Comparison of ENCODE assay signal across 35 cellular contexts in the genomic region with DNA sequence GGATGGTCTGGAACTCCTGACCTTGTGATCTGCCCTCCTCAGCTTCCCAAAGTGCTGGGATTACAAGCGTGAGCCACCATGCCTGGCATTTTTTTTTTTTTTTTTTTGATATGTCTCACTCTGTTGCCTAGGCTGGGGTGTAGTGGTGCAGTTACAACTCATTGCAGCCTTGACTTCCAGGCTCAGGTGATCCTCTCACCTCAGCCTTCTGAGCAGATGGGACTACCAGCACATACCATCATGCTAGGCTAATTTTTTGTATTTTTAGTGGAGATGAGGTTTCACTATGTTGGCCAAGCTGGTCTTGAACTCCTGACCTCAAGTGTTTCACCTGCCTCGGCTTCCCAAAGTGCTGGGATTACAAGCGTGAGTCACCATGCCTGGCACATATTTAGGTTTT.
"Had no signal": no experiment of that assay in that cellular context is flagged by ENCODE, and none has a peak within 500 bp of the region (broad histone marks: within the 10 kb centered on the region; RNA-seq: fewer than 3 reads in every experiment).

No MANE protein-coding gene starts in this region.

- H3K27ac ChIP-seq: adrenal gland, body of pancreas, brain microvascular endothelial cell, breast epithelium, VCaP had no signal

- H3K9me3 Mint-ChIP-seq: activated B cell treated with CpG ODN at 0.5 μM for 24 hours; activated CD4-positive, alpha-beta memory T cell treated with anti-CD3 and anti-CD28 coated beads for 36 hours; activated CD4-positive, alpha-beta T cell treated with anti-CD3 and anti-CD28 coated beads, Interleukin-2, amount 10 ng/mL, durations not matched to agents 24 days and 14 days; activated naive CD4-positive, alpha-beta T cell treated with anti-CD3 and anti-CD28 coated beads for 36 hours; activated naive CD4-positive, alpha-beta T cell treated with anti-CD3 and anti-CD28 coated beads, Interleukin-2, amount 50 U/mL, for 72 hours; activated naive CD8-positive, alpha-beta T cell treated with anti-CD3 and anti-CD28 coated beads for 36 hours; activated T-cell treated with anti-CD3 and anti-CD28 coated beads, Interleukin-2, amount 50 U/mL, for 24 hours; activated T-helper 2 cell treated with anti-CD3 and anti-CD28 coated beads, Interferon-gamma antibody, Interleukin-2, Interleukin-4, amounts not matched to agents 10 μg/mL and 5 μg/mL and 100 μg/mL, durations not matched to agents 14 hours and 24 hours and 36 hours; central memory CD8-positive, alpha-beta T cell; T-helper 1 cell treated with Interleukin-12 subunit alpha and Interleukin-12 subunit beta and Interleukin-4 antibody, amounts not matched to agents 30 μg/mL and 1 μg/mL, for 36 hours; T-helper 2 cell treated with Interferon-gamma antibody and Interleukin-4, amounts not matched to agents 5 μg/mL and 100 μg/mL, for 36 hours had no signal

- H3K27me3 Mint-ChIP-seq: activated B cell treated with CpG ODN at 0.5 μM for 24 hours; activated CD4-positive, alpha-beta memory T cell treated with anti-CD3 and anti-CD28 coated beads for 36 hours; activated CD4-positive, alpha-beta T cell treated with anti-CD3 and anti-CD28 coated beads, Interleukin-2, amount 10 ng/mL, durations not matched to agents 24 days and 14 days; activated CD8-positive, alpha-beta memory T cell treated with anti-CD3 and anti-CD28 coated beads, Interleukin-2, amount 10 ng/mL, durations not matched to agents 7 days and 5 days; activated naive CD8-positive, alpha-beta T cell treated with anti-CD3 and anti-CD28 coated beads for 36 hours; activated T-cell treated with anti-CD3 and anti-CD28 coated beads, Interleukin-2, amount 50 U/mL, for 24 hours; central memory CD8-positive, alpha-beta T cell had no signal

- H3K27ac Mint-ChIP-seq: activated B cell treated with CpG ODN at 0.5 μM for 24 hours; activated CD4-positive, alpha-beta memory T cell treated with anti-CD3 and anti-CD28 coated beads for 36 hours; activated CD4-positive, alpha-beta T cell treated with anti-CD3 and anti-CD28 coated beads, Interleukin-2, amount 10 ng/mL, durations not matched to agents 24 days and 14 days; activated CD8-positive, alpha-beta memory T cell treated with anti-CD3 and anti-CD28 coated beads, Interleukin-2, amount 10 ng/mL, durations not matched to agents 7 days and 5 days; activated CD8-positive, alpha-beta T cell treated with anti-CD3 and anti-CD28 coated beads, Interleukin-2, amount 10 ng/mL, durations not matched to agents 7 days and 5 days; activated naive CD4-positive, alpha-beta T cell treated with anti-CD3 and anti-CD28 coated beads for 36 hours; activated naive CD8-positive, alpha-beta T cell treated with anti-CD3 and anti-CD28 coated beads for 36 hours; activated T-cell treated with anti-CD3 and anti-CD28 coated beads, Interleukin-2, amount 50 U/mL, for 24 hours; activated T-helper 2 cell treated with anti-CD3 and anti-CD28 coated beads, Interferon-gamma antibody, Interleukin-2, Interleukin-4, amounts not matched to agents 10 μg/mL and 5 μg/mL and 100 μg/mL, durations not matched to agents 14 hours and 24 hours and 36 hours; T-helper 1 cell treated with Interleukin-12 subunit alpha and Interleukin-12 subunit beta and Interleukin-4 antibody, amounts not matched to agents 30 μg/mL and 1 μg/mL, for 36 hours; T-helper 2 cell treated with Interferon-gamma antibody and Interleukin-4, amounts not matched to agents 5 μg/mL and 100 μg/mL, for 36 hours had no signal

- H3K36me3 ChIP-seq: adrenal gland, breast epithelium had no signal

- ATAC-seq: activated CD8-positive, alpha-beta memory T cell treated with anti-CD3 and anti-CD28 coated beads, Interleukin-2, amount 10 ng/mL, durations not matched to agents 7 days and 5 days; activated CD8-positive, alpha-beta T cell treated with anti-CD3 and anti-CD28 coated beads, Interleukin-2, amount 10 ng/mL, durations not matched to agents 7 days and 5 days; activated naive CD4-positive, alpha-beta T cell treated with anti-CD3 and anti-CD28 coated beads, Interleukin-2, amount 50 U/mL, for 72 hours; body of pancreas had no signal

- H3K9me3 ChIP-seq: adrenal gland, body of pancreas, breast epithelium had no signal

- H3K27me3 ChIP-seq: adrenal gland, body of pancreas, brain microvascular endothelial cell, breast epithelium had no signal

- H3K4me1 ChIP-seq: adrenal gland, body of pancreas, breast epithelium had no signal

- H3K4me3 ChIP-seq: adrenal gland, body of pancreas, breast epithelium had no signal

- H3K4me3 Mint-ChIP-seq: activated B cell treated with CpG ODN at 0.5 μM for 24 hours; activated CD4-positive, alpha-beta memory T cell treated with anti-CD3 and anti-CD28 coated beads for 36 hours; activated CD4-positive, alpha-beta T cell treated with anti-CD3 and anti-CD28 coated beads, Interleukin-2, amount 10 ng/mL, durations not matched to agents 24 days and 14 days; activated CD8-positive, alpha-beta memory T cell treated with anti-CD3 and anti-CD28 coated beads, Interleukin-2, amount 10 ng/mL, durations not matched to agents 7 days and 5 days; activated CD8-positive, alpha-beta T cell treated with anti-CD3 and anti-CD28 coated beads, Interleukin-2, amount 10 ng/mL, durations not matched to agents 7 days and 5 days; activated naive CD4-positive, alpha-beta T cell treated with anti-CD3 and anti-CD28 coated beads for 36 hours; activated naive CD8-positive, alpha-beta T cell treated with anti-CD3 and anti-CD28 coated beads for 36 hours; activated T-cell treated with anti-CD3 and anti-CD28 coated beads, Interleukin-2, amount 50 U/mL, for 24 hours; central memory CD8-positive, alpha-beta T cell; T-helper 1 cell treated with Interleukin-12 subunit alpha and Interleukin-12 subunit beta and Interleukin-4 antibody, amounts not matched to agents 30 μg/mL and 1 μg/mL, for 36 hours; T-helper 2 cell treated with Interferon-gamma antibody and Interleukin-4, amounts not matched to agents 5 μg/mL and 100 μg/mL, for 36 hours had no signal

- DNase-seq: activated B cell treated with CpG ODN at 0.5 μM for 24 hours; activated CD4-positive, alpha-beta memory T cell treated with anti-CD3 and anti-CD28 coated beads for 36 hours; activated CD4-positive, alpha-beta T cell treated with anti-CD3 and anti-CD28 coated beads for 4 hours; activated CD4-positive, alpha-beta T cell treated with anti-CD3 and anti-CD28 coated beads, Interleukin-2, amount 10 ng/mL, durations not matched to agents 24 days and 14 days; activated CD4-positive, alpha-beta T cell treated with anti-CD3 and anti-CD28 coated beads, Interleukin-2, amount 50 U/mL, for 1 hour; activated CD4-positive, alpha-beta T cell treated with anti-CD3 and anti-CD28 coated beads, Interleukin-2, amount 50 U/mL, for 4 hours; activated CD4-positive, CD25-positive, alpha-beta regulatory T cell treated with anti-CD3 and anti-CD28 coated beads, Interleukin-2, amount 50 U/mL, for 72 hours; activated CD8-positive, alpha-beta memory T cell treated with anti-CD3 and anti-CD28 coated beads for 24 hours; activated CD8-positive, alpha-beta memory T cell treated with anti-CD3 and anti-CD28 coated beads, Interleukin-2, amount 10 ng/mL, durations not matched to agents 7 days and 5 days; activated CD8-positive, alpha-beta memory T cell treated with anti-CD3 and anti-CD28 coated beads, Interleukin-2, amount 50 U/mL, for 48 hours; activated CD8-positive, alpha-beta T cell treated with anti-CD3 and anti-CD28 coated beads, Interleukin-2, amount 10 ng/mL, durations not matched to agents 7 days and 5 days; activated gamma-delta T cell treated with Interleukin-2 at 50 U/mL for 16 hours; activated naive CD4-positive, alpha-beta T cell; activated naive CD4-positive, alpha-beta T cell treated with anti-CD3 and anti-CD28 coated beads for 36 hours; activated naive CD4-positive, alpha-beta T cell treated with anti-CD3 and anti-CD28 coated beads, Interleukin-2, amount 50 U/mL, for 16 hours; activated naive CD8-positive, alpha-beta T cell treated with anti-CD3 and anti-CD28 coated beads for 36 hours; activated T-cell treated with anti-CD3 and anti-CD28 coated beads, Interleukin-2, amount 50 U/mL, for 24 hours; activated T-cell treated with anti-CD3 and anti-CD28 coated beads, Interleukin-2, amount 50 U/mL, for 48 hours; adrenal gland; amniotic stem cell; aorta; body of pancreas; brain microvascular endothelial cell; cerebellar nuclear complex; SW 1271; T-helper 1 cell; T-helper 2 cell; T-helper 9 cell had no signal
